ENCODE assay signal across 9 cellular contexts in the genomic region with DNA sequence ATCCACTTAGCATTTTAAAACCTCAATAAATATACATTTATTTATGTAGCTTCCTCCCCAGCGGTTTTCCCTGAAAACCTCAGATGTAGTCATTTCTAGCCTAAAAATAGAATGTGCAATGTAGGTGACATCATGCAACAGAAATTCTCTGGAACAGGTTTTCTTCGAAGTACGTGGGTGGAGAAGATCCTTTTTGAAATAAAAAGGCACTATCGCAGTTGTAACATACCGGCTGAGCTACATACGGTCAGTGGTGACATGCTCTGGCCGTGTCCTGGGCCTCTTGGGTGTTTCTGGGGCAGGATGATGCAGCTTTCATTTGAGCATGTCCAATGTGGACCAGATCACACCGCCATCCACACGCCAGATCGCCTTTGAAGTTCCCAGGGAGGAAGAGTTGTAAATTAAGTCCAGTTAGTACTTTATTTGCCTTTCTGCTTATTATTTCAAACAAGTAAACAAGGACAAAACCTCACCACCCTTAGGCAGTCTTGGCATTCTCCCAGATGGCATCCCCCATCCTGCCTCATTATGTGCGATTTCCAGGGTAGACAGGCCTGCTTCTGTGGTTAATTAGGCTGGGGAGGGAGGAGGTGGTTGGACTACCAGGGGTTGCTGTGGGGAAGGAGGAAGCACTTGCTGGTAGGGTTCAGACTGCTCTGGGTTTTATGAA.
DNase-seq lines count a peak whose midpoint lies in the region; ATAC-seq and TF ChIP-seq lines count a peak whose summit lies in the region.
"Had no signal": no experiment of that assay in that cellular context is flagged by ENCODE, and none has a peak within 500 bp of the region (broad histone marks: within the 10 kb centered on the region; RNA-seq: fewer than 3 reads in every experiment).

No MANE protein-coding gene starts in this region.

- no peak for TF ChIP-seq CTCF in type B pancreatic cell (conservative IDR thresholded peaks at IDR 0.05)

- POLR2A ChIA-PET in CD8-positive, alpha-beta memory T cell (lab: Charles Lee) = no interaction called here

- H3K27ac ChIP-seq in CD8-positive, alpha-beta memory T cell (ENCODE audit: low read depth, low read length) = no peak overlapping the region
- H3K27ac ChIP-seq: cardiac muscle cell had no signal

- no peaks in the 10 kb centered on the region for H3K27me3 Mint-ChIP-seq in type B pancreatic cell
- no peaks in the 10 kb centered on the region for H3K27me3 Mint-ChIP-seq in CD8-positive, alpha-beta memory T cell

- CTCF ChIA-PET in CD8-positive, alpha-beta memory T cell (lab: Charles Lee) = interaction anchor here (1.1 kb wide), 1 partner anchor 22 kb away, joined by 3 read pairs; no protein-coding TSS in a partner anchor

- no peak overlapping the region for H3K4me3 Mint-ChIP-seq in type B pancreatic cell
- H3K4me3 Mint-ChIP-seq in CD8-positive, alpha-beta memory T cell = peak overlapping the region in 1 of 7 donors; percentile 3

- H3K36me3 ChIP-seq in CD8-positive, alpha-beta memory T cell (ENCODE audit: insufficient read depth, low read length) = no peaks in the 10 kb centered on the region
- H3K36me3 ChIP-seq: cardiac muscle cell had no signal

- H3K9me3 ChIP-seq in CD8-positive, alpha-beta memory T cell (ENCODE audit: low read length) = no peaks in the 10 kb centered on the region

- no peak for TF ChIP-seq POLR2A in erythroblast (IDR thresholded peaks at IDR 0.05; ENCODE audit: low read length)

- H3K27ac Mint-ChIP-seq in type B pancreatic cell = peak overlapping the region; percentile 83
- H3K27ac Mint-ChIP-seq in CD8-positive, alpha-beta memory T cell = peak overlapping the region in 3 of 8 donors; percentile 9 to 77 (median 58)

- H3K27me3 ChIP-seq in CD8-positive, alpha-beta memory T cell (ENCODE audit: insufficient read depth, low read length, poor library complexity, severe bottlenecking) = no peaks in the 10 kb centered on the region

- H3K4me1 Mint-ChIP-seq in type B pancreatic cell (ENCODE audit: unreplicated experiment) = peaks cover 27% of the 10 kb centered on the region
- H3K4me1 Mint-ChIP-seq in CD8-positive, alpha-beta memory T cell = peaks cover 22 to 35% (median 27%) of the 10 kb centered on the region in 3 donors

- ATAC-seq in GM19397 (IDR thresholded peaks at IDR 0.05; ENCODE audit: unreplicated experiment) = no peak

- peaks cover 12% of the 10 kb centered on the region for H3K4me1 ChIP-seq in CD8-positive, alpha-beta memory T cell (ENCODE audit: insufficient read depth, low read length)

- no peak overlapping the region for H3K4me3 ChIP-seq in CD8-positive, alpha-beta memory T cell (ENCODE audit: low read length)
- H3K4me3 ChIP-seq: cardiac muscle cell had no signal

- peaks cover 4% of the 10 kb centered on the region for H3K36me3 Mint-ChIP-seq in type B pancreatic cell
- H3K36me3 Mint-ChIP-seq in CD8-positive, alpha-beta memory T cell = no peaks in the 10 kb centered on the region

- peak; percentile 65 for DNase-seq in AG08396 (ENCODE audit: low spot score)
- peak; percentile 35 for DNase-seq in HK-2 (ENCODE audit: unreplicated experiment)
- peak; percentile 61 for DNase-seq in SKM-1 (lab: John Stamatoyannopoulos, UW; ENCODE audit: unreplicated experiment)
- peak; percentile 32 to 37 for DNase-seq in erythroblast (lab: John Stamatoyannopoulos, UW)
- DNase-seq in type B pancreatic cell (ENCODE audit: extremely low spot score, unreplicated experiment) = no peak
- DNase-seq in CD8-positive, alpha-beta memory T cell = no peak
- DNase-seq in NCI-H1436 treated with DMSO at 0.1 percent for 48 hours (lab: John Stamatoyannopoulos, UW) = no peak

- H3K9me3 Mint-ChIP-seq in type B pancreatic cell = no peaks in the 10 kb centered on the region
- H3K9me3 Mint-ChIP-seq in CD8-positive, alpha-beta memory T cell = no peaks in the 10 kb centered on the region

Comparison
In these comparisons a context has a peak if more than half of its experiments do, and no peak if none do; other contexts are left out.
1. DNase-seq: peak in AG08396 (single experiment), HK-2 (single experiment), SKM-1 (single experiment) and erythroblast (2 of 2); none in type B pancreatic cell (single experiment), CD8-positive, alpha-beta memory T cell (0 of 5) and NCI-H1436 treated with DMSO at 0.1 percent for 48 hours (single experiment).